1 cellular context compared by ENCODE assay signal in the genomic region with DNA sequence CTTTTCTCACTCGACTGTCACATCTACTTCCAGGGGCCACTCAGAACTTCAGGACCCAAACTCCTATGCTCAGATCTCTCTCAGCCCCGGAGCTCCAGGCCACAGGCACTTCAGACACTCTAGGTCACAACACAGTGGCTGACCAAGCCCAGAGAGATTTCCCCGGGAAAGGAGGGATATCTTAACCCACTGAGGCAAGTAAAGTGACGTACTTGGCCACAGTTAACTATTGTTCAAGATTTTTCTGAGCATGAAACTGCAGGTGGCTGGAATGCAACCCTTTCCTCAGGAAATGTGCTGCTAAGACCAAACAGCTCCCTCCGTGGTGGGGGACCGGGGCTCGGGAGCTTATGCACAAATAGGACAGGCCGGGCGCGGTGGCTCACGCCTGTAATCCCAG.
TF ChIP-seq lines count a peak whose summit lies in the region.

No MANE protein-coding gene starts in this region.

TF ChIP-seq in endothelial cell of umbilical vein, 7 proteins besides CTCF, POLR2A, EP300 and RAD21:
- TF ChIP-seq POLR2AphosphoS5 (IDR thresholded peaks at IDR 0.05; ENCODE audit: insufficient read depth, low read depth, low read length) (no peak), EZH2 (IDR thresholded peaks at IDR 0.05; ENCODE audit: borderline replicate concordance, low read depth, low read length, severe bottlenecking) (no peak), FOS (IDR thresholded peaks at IDR 0.05; ENCODE audit: borderline replicate concordance, insufficient read depth, low read length) (no peak), GATA2 (IDR thresholded peaks at IDR 0.05; ENCODE audit: insufficient read depth, insufficient read length, low read depth, low read length) (no peak), MYC (IDR thresholded peaks at IDR 0.05; ENCODE audit: low read depth, low read length) (no peak)
- TF ChIP-seq, protein P1, sequence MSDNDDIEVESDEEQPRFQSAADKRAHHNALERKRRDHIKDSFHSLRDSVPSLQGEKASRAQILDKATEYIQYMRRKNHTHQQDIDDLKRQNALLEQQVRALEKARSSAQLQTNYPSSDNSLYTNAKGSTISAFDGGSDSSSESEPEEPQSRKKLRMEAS (IDR thresholded peaks at IDR 0.05; ENCODE audit: insufficient read depth, insufficient read length): no peak
